In the genomic region with DNA sequence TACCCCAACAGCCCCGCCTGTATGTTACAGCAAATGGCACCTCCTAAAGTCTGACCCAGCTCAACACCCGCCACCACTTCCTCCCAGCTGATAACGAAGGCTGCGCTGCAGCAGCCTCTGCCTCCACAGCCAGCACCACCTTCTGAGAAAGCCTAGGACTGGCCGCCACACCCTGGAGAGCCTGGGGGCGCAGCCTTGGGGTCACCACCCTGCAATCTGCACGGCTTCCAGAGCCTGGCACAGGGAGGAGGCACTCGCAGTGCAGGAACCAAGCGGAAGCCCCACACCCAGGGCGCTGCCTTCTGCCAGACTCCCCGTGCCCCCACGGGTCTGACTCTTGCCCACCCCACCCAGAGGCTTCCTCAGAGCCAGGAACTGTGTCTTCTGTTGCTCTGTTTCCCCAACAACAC, we compare ENCODE assay signal across 12 cellular contexts.
DNase-seq lines count a peak whose midpoint lies in the region; ATAC-seq and TF ChIP-seq lines count a peak whose summit lies in the region.
"Had no signal": no experiment of that assay in that cellular context is flagged by ENCODE, and none has a peak within 500 bp of the region (broad histone marks: within the 10 kb centered on the region; RNA-seq: fewer than 3 reads in every experiment).

No MANE protein-coding gene starts in this region.

- no peak for TF ChIP-seq POLR2A in sigmoid colon (IDR thresholded peaks at IDR 0.05)

- peaks cover 6 to 24% (median 17%) of the 10 kb centered on the region in 4 donors for H3K4me1 Mint-ChIP-seq in CD4-positive, CD25-positive, alpha-beta regulatory T cell
- H3K4me1 Mint-ChIP-seq in naive thymus-derived CD8-positive, alpha-beta T cell: peaks cover 19 to 50% (median 34%) of the 10 kb centered on the region in 4 donors

- no peak for TF ChIP-seq CTCF in sigmoid colon (IDR thresholded peaks at IDR 0.05)

- peaks cover 19% of the 10 kb centered on the region for H3K4me1 ChIP-seq in CD4-positive, CD25-positive, alpha-beta regulatory T cell (ENCODE audit: control insufficient read depth, insufficient read depth, low read length, poor library complexity, severe bottlenecking)
- peaks cover 0 to 31% (median 29%) of the 10 kb centered on the region in 4 donors for H3K4me1 ChIP-seq in sigmoid colon
- H3K4me1 ChIP-seq: colonic mucosa had no signal

- H3K36me3 Mint-ChIP-seq in CD4-positive, CD25-positive, alpha-beta regulatory T cell: peaks cover 5% of the 10 kb centered on the region
- H3K36me3 Mint-ChIP-seq in naive thymus-derived CD8-positive, alpha-beta T cell: peaks cover 0 to 2% (median 0%) of the 10 kb centered on the region in 3 donors

- H3K27me3 ChIP-seq in CD4-positive, CD25-positive, alpha-beta regulatory T cell (ENCODE audit: control insufficient read depth, insufficient read depth, low read length): no peaks in the 10 kb centered on the region
- H3K27me3 ChIP-seq in sigmoid colon: no peaks in the 10 kb centered on the region
- H3K27me3 ChIP-seq: colonic mucosa had no signal

- no peaks in the 10 kb centered on the region for H3K9me3 Mint-ChIP-seq in CD4-positive, CD25-positive, alpha-beta regulatory T cell
- no peaks in the 10 kb centered on the region for H3K9me3 Mint-ChIP-seq in naive thymus-derived CD8-positive, alpha-beta T cell

- no peaks in the 10 kb centered on the region for H3K9me3 ChIP-seq in CD4-positive, CD25-positive, alpha-beta regulatory T cell (ENCODE audit: control insufficient read depth in 2 of 2, low read length in 2 of 2)
- H3K9me3 ChIP-seq in sigmoid colon: no peaks in the 10 kb centered on the region
- H3K9me3 ChIP-seq: colonic mucosa had no signal

- H3K4me3 Mint-ChIP-seq in CD4-positive, CD25-positive, alpha-beta regulatory T cell: peak overlapping the region; percentile 52 to 86 (median 70)
- H3K4me3 Mint-ChIP-seq in naive thymus-derived CD8-positive, alpha-beta T cell: peak overlapping the region; percentile 63 to 87 (median 80)

- peak overlapping the region; percentile 10 for H3K27ac ChIP-seq in CD4-positive, CD25-positive, alpha-beta regulatory T cell (ENCODE audit: insufficient read depth, low read length, poor library complexity, severe bottlenecking)
- no peak overlapping the region for H3K27ac ChIP-seq in sigmoid colon
- H3K27ac ChIP-seq: C4-2B, colonic mucosa had no signal

- WGBS in sigmoid colon, 2 donors: 51 to 84% methylated on average over 12 of the region's 12 CpGs

- H3K27me3 Mint-ChIP-seq in CD4-positive, CD25-positive, alpha-beta regulatory T cell: no peaks in the 10 kb centered on the region
- H3K27me3 Mint-ChIP-seq in naive thymus-derived CD8-positive, alpha-beta T cell: no peaks in the 10 kb centered on the region

- POLR2A ChIA-PET in naive thymus-derived CD8-positive, alpha-beta T cell (lab: Charles Lee): interaction anchor here (1.0 to 2.7 kb wide), 8 partner anchors 9 to 234 kb away, joined by 3 to 11 read pairs (median 6); a partner anchor contains a TSS

- H3K4me3 ChIP-seq in CD4-positive, CD25-positive, alpha-beta regulatory T cell (ENCODE audit: low read depth, low read length): no peak overlapping the region
- no peak overlapping the region for H3K4me3 ChIP-seq in sigmoid colon
- H3K4me3 ChIP-seq: colonic mucosa had no signal

- no peaks in the 10 kb centered on the region for H3K36me3 ChIP-seq in CD4-positive, CD25-positive, alpha-beta regulatory T cell (ENCODE audit: control insufficient read depth, insufficient read depth, low read length)
- H3K36me3 ChIP-seq in sigmoid colon: peaks cover 0 to 4% (median 0%) of the 10 kb centered on the region in 4 donors
- H3K36me3 ChIP-seq: colonic mucosa had no signal

- DNase-seq in CD4-positive, CD25-positive, alpha-beta regulatory T cell: peak in 2 of 3 donors; percentile 60 to 89
- DNase-seq in T-helper 9 cell: peak; percentile 25
- peak; percentile 23 for DNase-seq in activated T-helper 1 cell treated with Interleukin-2 at 50 U/mL for 16 hours (ENCODE audit: low read depth)
- DNase-seq in naive thymus-derived CD8-positive, alpha-beta T cell: peak in 9 of 10 donors; percentile 12 to 80 (median 61)
- no peak for DNase-seq in COR-L47 (lab: John Stamatoyannopoulos, UW)
- no peak for DNase-seq in sigmoid colon
- DNase-seq in NCI-H446 (lab: John Stamatoyannopoulos, UW): no peak
- DNase-seq in cerebellar nuclear complex (lab: John Stamatoyannopoulos, UW): no peak
- DNase-seq: colonic mucosa, NCI-H2029 treated with DMSO at 0.1 percent for 48 hours had no signal

- H3K27ac Mint-ChIP-seq in CD4-positive, CD25-positive, alpha-beta regulatory T cell: peak overlapping the region; percentile 91 to 97 (median 92)
- H3K27ac Mint-ChIP-seq in naive thymus-derived CD8-positive, alpha-beta T cell: peak overlapping the region; percentile 92 to 98 (median 96)

- peak; percentile 90 to 92 for ATAC-seq in CD4-positive, CD25-positive, alpha-beta regulatory T cell (ENCODE audit: low read depth in 2 of 2)
- peak; percentile 93 to 95 for ATAC-seq in naive thymus-derived CD8-positive, alpha-beta T cell
- ATAC-seq: Panc1 had no signal

- intact Hi-C loops in sigmoid colon (cut with DNase I): no loop called here

- no peak for TF ChIP-seq EP300 in sigmoid colon (IDR thresholded peaks at IDR 0.05)

Comparison
In these comparisons a context has a peak if more than half of its experiments do, and no peak if none do; other contexts are left out.
1. DNase-seq: peak in CD4-positive, CD25-positive, alpha-beta regulatory T cell (2 of 3), T-helper 9 cell (single experiment), activated T-helper 1 cell treated with Interleukin-2 at 50 U/mL for 16 hours (single experiment) and naive thymus-derived CD8-positive, alpha-beta T cell (9 of 10); none in COR-L47 (single experiment), sigmoid colon (single experiment), NCI-H446 (0 of 2) and cerebellar nuclear complex (0 of 2).